In the genomic region with DNA sequence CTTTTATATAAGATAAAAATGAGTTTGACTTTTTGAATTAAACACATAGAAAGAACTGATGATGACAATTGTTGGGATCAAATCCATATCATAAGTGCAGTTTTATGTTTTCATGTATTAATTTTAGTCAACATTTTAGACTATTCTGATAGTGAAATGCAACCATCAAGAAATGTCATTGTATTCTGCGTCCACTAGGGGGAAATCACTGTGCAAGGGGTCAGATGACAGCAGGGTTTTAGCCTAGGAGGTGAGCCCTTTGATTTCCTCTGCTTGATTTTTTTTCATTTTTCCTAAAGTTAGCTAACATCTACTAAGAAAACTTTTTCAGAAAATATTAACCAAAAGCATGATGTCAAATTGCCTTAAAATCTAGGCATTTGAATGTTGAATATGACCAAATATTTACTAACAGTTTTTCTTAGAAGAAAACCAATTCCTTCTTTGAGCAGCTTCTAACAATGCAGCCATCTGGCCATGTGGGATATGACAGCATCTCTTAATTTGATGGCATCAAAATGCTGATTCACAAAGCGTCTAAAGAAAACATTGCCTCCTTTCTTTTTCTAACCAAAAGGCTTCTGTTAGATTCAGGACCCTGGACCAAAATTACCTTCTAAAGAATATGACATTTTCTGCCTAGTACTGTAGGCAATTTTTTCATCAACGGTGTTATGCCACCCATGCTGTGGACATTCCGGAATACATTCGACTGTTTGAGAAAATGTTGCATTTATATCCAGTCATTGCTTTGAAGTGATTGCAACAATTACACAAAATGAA, we compare ENCODE assay signal across 8 cellular contexts.
A peak's percentile ranks its signal among the peaks of the same experiment; 100 is the strongest.
DNase-seq lines count a peak whose midpoint lies in the region; ATAC-seq and TF ChIP-seq lines count a peak whose summit lies in the region.

No MANE protein-coding gene starts in this region.

- no peak overlapping the region for H4K8ac ChIP-seq in mesenchymal stem cell (ENCODE audit: low read length)

- no peaks in the 10 kb centered on the region for H3K27me3 Mint-ChIP-seq in progenitor cell of endocrine pancreas

- no peak overlapping the region for H2BK120ac ChIP-seq in mesenchymal stem cell (ENCODE audit: low read depth, low read length)

- H3K4me1 ChIP-seq in cardiac muscle cell (ENCODE audit: low read depth): no peaks in the 10 kb centered on the region
- H3K4me1 ChIP-seq in right cardiac atrium (ENCODE audit: control insufficient read depth, insufficient read depth, low read length): no peaks in the 10 kb centered on the region
- H3K4me1 ChIP-seq in HCT116 (ENCODE audit: control insufficient read depth in 1 of 2, insufficient read depth in 2 of 2, low read length in 2 of 2): no peaks in the 10 kb centered on the region
- no peaks in the 10 kb centered on the region for H3K4me1 ChIP-seq in mesenchymal stem cell (ENCODE audit: control insufficient read depth, insufficient read depth, low read depth, low read length)

- no peak overlapping the region for H2BK15ac ChIP-seq in mesenchymal stem cell (ENCODE audit: low read depth, poor library complexity, severe bottlenecking)

- CTCF ChIA-PET in HCT116 (lab: Charles Lee): interaction anchor here (0.7 to 1.3 kb wide), 3 partner anchors 9 to 149 kb away, joined by 3 to 10 read pairs (median 3); no protein-coding TSS in a partner anchor

- H2BK5ac ChIP-seq in mesenchymal stem cell (ENCODE audit: low read depth, low read length, poor library complexity, severe bottlenecking): no peak overlapping the region

- H3K27ac ChIP-seq in cardiac muscle cell (no peak overlapping the region), right cardiac atrium (ENCODE audit: low read length) (no peak overlapping the region), HCT116 (ENCODE audit: low read depth, low read length) (no peak overlapping the region), mesenchymal stem cell (ENCODE audit: low read length, poor library complexity, severe bottlenecking) (no peak overlapping the region)

- no peak for ATAC-seq in right cardiac atrium
- ATAC-seq in HCT116: peak; percentile 85

- H3K4me3 ChIP-seq in cardiac muscle cell (no peak overlapping the region), right cardiac atrium (ENCODE audit: low read length) (no peak overlapping the region), HCT116 (replicated peaks in 1 of 2; ENCODE audit: low read depth in 1 of 2, low read length in 2 of 2) (no peak overlapping the region), mesenchymal stem cell (ENCODE audit: insufficient read depth in 1 of 2, low read depth in 1 of 2, low read length in 2 of 2) (no peak overlapping the region)

- WGBS in right cardiac atrium: 67% methylated on average over 5 of the region's 5 CpGs
- 76% methylated on average over 2 of the region's 5 CpGs for WGBS in mesenchymal stem cell

- no peaks in the 10 kb centered on the region for H3K79me2 ChIP-seq in HCT116 (ENCODE audit: insufficient read depth, low read length)

- H3K23ac ChIP-seq in mesenchymal stem cell (ENCODE audit: low read length in 2 of 2): no peak overlapping the region

- H3K4me2 ChIP-seq in HCT116 (ENCODE audit: low read length) (no peak overlapping the region), mesenchymal stem cell (ENCODE audit: low read length, poor library complexity, severe bottlenecking) (no peak overlapping the region)

- H4K91ac ChIP-seq in mesenchymal stem cell (ENCODE audit: low read length): no peak overlapping the region

- no peak overlapping the region for H2AK5ac ChIP-seq in mesenchymal stem cell (ENCODE audit: low read length, severe bottlenecking)

- H3K9ac ChIP-seq in HCT116 (ENCODE audit: low read length) (no peak overlapping the region), mesenchymal stem cell (ENCODE audit: low read length) (no peak overlapping the region)

- H3K4ac ChIP-seq in mesenchymal stem cell (ENCODE audit: low read depth in 1 of 2, low read length in 2 of 2): no peak overlapping the region

- no peaks in the 10 kb centered on the region for H3K79me1 ChIP-seq in mesenchymal stem cell (replicated peaks; ENCODE audit: low read length, poor library complexity, severe bottlenecking)

- H3K9me3 Mint-ChIP-seq in progenitor cell of endocrine pancreas (ENCODE audit: low read depth): no peaks in the 10 kb centered on the region

- no peaks in the 10 kb centered on the region for H3K9me3 ChIP-seq in cardiac muscle cell (ENCODE audit: low read depth)
- no peaks in the 10 kb centered on the region for H3K9me3 ChIP-seq in right cardiac atrium (ENCODE audit: control insufficient read depth, low read length)
- H3K9me3 ChIP-seq in HCT116 (ENCODE audit: control insufficient read depth in 1 of 2, insufficient read depth in 1 of 2, low read depth in 1 of 2, low read length in 2 of 2): no peaks in the 10 kb centered on the region
- no peaks in the 10 kb centered on the region for H3K9me3 ChIP-seq in mesenchymal stem cell (ENCODE audit: control insufficient read depth, low read length)

- no peaks in the 10 kb centered on the region for H3K36me3 ChIP-seq in cardiac muscle cell
- no peaks in the 10 kb centered on the region for H3K36me3 ChIP-seq in HCT116 (ENCODE audit: control insufficient read depth in 1 of 2, insufficient read depth in 2 of 2, low read length in 2 of 2)
- no peaks in the 10 kb centered on the region for H3K36me3 ChIP-seq in mesenchymal stem cell (ENCODE audit: control insufficient read depth in 1 of 2, insufficient read depth in 2 of 2, low read depth in 1 of 2, low read length in 2 of 2)

- no peaks in the 10 kb centered on the region for H3K9me2 ChIP-seq in HCT116 (ENCODE audit: insufficient read depth)

- no peaks in the 10 kb centered on the region for H3K36me3 Mint-ChIP-seq in progenitor cell of endocrine pancreas (ENCODE audit: insufficient read depth)

- H3K14ac ChIP-seq in mesenchymal stem cell (ENCODE audit: low read length in 2 of 2): no peak overlapping the region

- H3K27me3 ChIP-seq in cardiac muscle cell: no peaks in the 10 kb centered on the region
- H3K27me3 ChIP-seq in right cardiac atrium (ENCODE audit: control insufficient read depth, insufficient read depth): no peaks in the 10 kb centered on the region
- H3K27me3 ChIP-seq in HCT116 (ENCODE audit: insufficient read depth, low read length): no peaks in the 10 kb centered on the region
- no peaks in the 10 kb centered on the region for H3K27me3 ChIP-seq in mesenchymal stem cell (ENCODE audit: control insufficient read depth in 1 of 2, insufficient read depth in 1 of 2, low read length in 2 of 2)

- no peak overlapping the region for H3K4me3 Mint-ChIP-seq in progenitor cell of endocrine pancreas (ENCODE audit: low read depth)

- no peak overlapping the region for H3K18ac ChIP-seq in mesenchymal stem cell (ENCODE audit: low read depth in 1 of 2, low read length in 2 of 2)

- intact Hi-C loops in right cardiac atrium (cut with DNase I): loop anchor here in 3 of 4 donors (10.0 kb wide), 2 partner anchors 615 to 625 kb away; no protein-coding TSS in a partner anchor
- intact Hi-C loops in HCT116 (cut with micrococcal nuclease): no loop called here

- TF ChIP-seq CTCF in cardiac muscle cell (IDR thresholded peaks at IDR 0.05; ENCODE audit: low read depth, low read length) (peak; percentile 74), HCT116 (IDR thresholded peaks at IDR 0.05 in 2 of 3, conservative IDR thresholded peaks at IDR 0.05 in 1 of 3; ENCODE audit: borderline replicate concordance in 1 of 3, insufficient read depth in 1 of 3, low read depth in 2 of 3, low read length in 2 of 3) (peak; percentile 56 to 74 (median 70); a peak in 5 of 6 replicates), progenitor cell of endocrine pancreas (IDR thresholded peaks at IDR 0.05; ENCODE audit: unreplicated experiment) (peak; percentile 82)

- H2BK12ac ChIP-seq in mesenchymal stem cell (ENCODE audit: low read length in 2 of 2): no peak overlapping the region

- H4K20me1 ChIP-seq in HCT116 (ENCODE audit: insufficient read depth): no peaks in the 10 kb centered on the region

- RAD21 ChIA-PET in HCT116 (lab: Charles Lee; ENCODE audit: low non-redundant PET in 1 of 2, low total read pairs in 2 of 2, uncharacterized antibody in 2 of 2, unreplicated experiment in 2 of 2): no interaction called here

- H2AFZ ChIP-seq in HCT116 (ENCODE audit: low read depth, low read length, poor library complexity, severe bottlenecking) (peak overlapping the region; percentile 11), mesenchymal stem cell (ENCODE audit: low read depth, low read length) (no peak overlapping the region)

- H3K27ac Mint-ChIP-seq in progenitor cell of endocrine pancreas: no peak overlapping the region

- peak; percentile 39 to 55 for DNase-seq in cardiac muscle cell (ENCODE audit: low read depth in 1 of 2, low spot score in 1 of 2)
- DNase-seq in right cardiac atrium: no peak
- peak; percentile 34 for DNase-seq in HCT116 (ENCODE audit: low read depth, low spot score)
- DNase-seq in NCI-H1417 treated with DMSO at 0.1 percent for 48 hours (lab: John Stamatoyannopoulos, UW): peak; percentile 2
- DNase-seq in cerebellum (ENCODE audit: low spot score): peak; percentile 40
- no peak for DNase-seq in progenitor cell of endocrine pancreas (ENCODE audit: low spot score, unreplicated experiment)
- DNase-seq in mesenchymal stem cell: no peak
- no peak for DNase-seq in NCI-H2227 (lab: John Stamatoyannopoulos, UW; ENCODE audit: unreplicated experiment)

- POLR2A ChIA-PET in HCT116 (lab: Charles Lee): no interaction called here

- peak; percentile 53 for TF ChIP-seq RAD21 in HCT116 (IDR thresholded peaks at IDR 0.05; ENCODE audit: low read depth)

- no peaks in the 10 kb centered on the region for H3K4me1 Mint-ChIP-seq in progenitor cell of endocrine pancreas (ENCODE audit: low read depth)

- BruUV-seq in HCT116 (replicated peaks; lab: Mats Ljungman, UMichigan): no TSS peak

- TF ChIP-seq POLR2A in HCT116 (IDR thresholded peaks at IDR 0.05; ENCODE audit: borderline replicate concordance, extremely low read depth, insufficient read depth, insufficient read length): no peak

TF ChIP-seq in HCT116, 20 proteins besides CTCF, POLR2A, EP300 and RAD21:
- TF ChIP-seq TCF7L2 (IDR thresholded peaks at IDR 0.05; ENCODE audit: borderline replicate concordance, extremely low read depth, insufficient read depth, insufficient read length): peak; percentile 38
- TF ChIP-seq, protein P1, sequence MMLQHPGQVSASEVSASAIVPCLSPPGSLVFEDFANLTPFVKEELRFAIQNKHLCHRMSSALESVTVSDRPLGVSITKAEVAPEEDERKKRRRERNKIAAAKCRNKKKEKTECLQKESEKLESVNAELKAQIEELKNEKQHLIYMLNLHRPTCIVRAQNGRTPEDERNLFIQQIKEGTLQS (IDR thresholded peaks at IDR 0.05): no peak
- TF ChIP-seq CBX3 (IDR thresholded peaks at IDR 0.05; ENCODE audit: low read depth): peak; percentile 67; the same call in 1 of the 2 replicates

Comparison
In these comparisons a context has a peak if more than half of its experiments do, and no peak if none do; other contexts are left out.
1. DNase-seq: peak in cardiac muscle cell (2 of 2), HCT116 (single experiment), NCI-H1417 treated with DMSO at 0.1 percent for 48 hours (single experiment) and cerebellum (single experiment); none in right cardiac atrium (0 of 3), progenitor cell of endocrine pancreas (single experiment), mesenchymal stem cell (single experiment) and NCI-H2227 (single experiment).
2. Peak in every context shown above with its lines, with median percentiles within 50 percentile points of each other: CTCF ChIP-seq.